In the genomic region with DNA sequence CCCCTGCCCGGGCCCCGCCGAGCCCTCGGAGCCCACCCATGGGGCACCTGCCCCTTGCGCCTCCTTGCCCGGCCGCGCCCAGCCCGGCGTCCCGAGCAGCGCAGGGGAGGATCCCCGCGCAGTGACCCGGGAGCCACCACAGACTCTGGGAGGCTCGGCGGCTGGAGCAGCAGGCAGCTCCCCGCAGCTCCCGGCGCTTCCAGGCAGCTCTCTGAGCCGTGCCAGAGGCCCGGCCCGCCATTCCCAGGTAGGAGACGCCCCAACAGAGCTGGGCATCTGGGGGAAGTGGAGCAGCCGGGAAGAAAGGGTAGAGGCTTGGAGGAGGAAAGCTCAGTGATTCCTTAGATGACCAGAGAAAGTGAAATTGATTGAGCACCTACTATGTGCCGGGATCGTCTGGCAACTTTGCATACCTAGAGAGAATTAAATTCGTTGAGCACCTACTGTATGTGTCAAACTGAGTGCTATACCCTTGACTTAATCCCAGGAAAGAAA, we compare ENCODE assay signal across 10 cellular contexts. TPM values are rescaled to one million over a fixed set of nuclear protein-coding genes. Genes with fewer than 3 reads are reported as not detected.
DNase-seq lines count a peak whose midpoint lies in the region; ATAC-seq and TF ChIP-seq lines count a peak whose summit lies in the region.
"Had no signal": no experiment of that assay in that cellular context is flagged by ENCODE, and none has a peak within 500 bp of the region (broad histone marks: within the 10 kb centered on the region; RNA-seq: fewer than 3 reads in every experiment).

No MANE protein-coding gene starts in this region.

- no peak for TF ChIP-seq POLR2A in gastroesophageal sphincter (IDR thresholded peaks at IDR 0.05)

- H3K27me3 ChIP-seq in BLaER1 (peaks cover 34% of the 10 kb centered on the region), gastroesophageal sphincter (peaks cover 10% of the 10 kb centered on the region), osteoblast (ENCODE audit: insufficient read depth, low read length) (peaks cover 11% of the 10 kb centered on the region)

- H3K9me3 ChIP-seq in BLaER1 (no peaks in the 10 kb centered on the region), gastroesophageal sphincter (no peaks in the 10 kb centered on the region), osteoblast (ENCODE audit: low read depth, low read length) (no peaks in the 10 kb centered on the region)

- no peak for ATAC-seq in gastroesophageal sphincter
- ATAC-seq in GM18520 (IDR thresholded peaks at IDR 0.05; ENCODE audit: unreplicated experiment), result no peak
- no peak for ATAC-seq in GM18511 (IDR thresholded peaks at IDR 0.05; ENCODE audit: unreplicated experiment)

- H3K4me3 ChIP-seq in BLaER1, result peak overlapping the region; percentile 71
- peak overlapping the region; percentile 75 to 85 for H3K4me3 ChIP-seq in gastroesophageal sphincter
- H3K4me3 ChIP-seq in osteoblast (ENCODE audit: insufficient read depth, low read length), result peak overlapping the region; percentile 69

- WGBS in gastroesophageal sphincter (ENCODE audit: low coverage in 1 of 2), 2 donors, result 8% methylated on average over 10 of the region's 28 CpGs; no CpG with 5 or more reads in 1 of the 2 donors

- H4K20me1 ChIP-seq in BLaER1 (peaks cover 16% of the 10 kb centered on the region; the same call in 1 of the 2 replicates), osteoblast (ENCODE audit: insufficient read depth, low read length) (peaks cover 4% of the 10 kb centered on the region)

- H2AFZ ChIP-seq in osteoblast (ENCODE audit: low read length), result no peak overlapping the region

- TF ChIP-seq CTCF in gastroesophageal sphincter (IDR thresholded peaks at IDR 0.05), result no peak
- TF ChIP-seq CTCF in osteoblast (IDR thresholded peaks at IDR 0.05; ENCODE audit: extremely low read depth, low read depth, low read length), result no peak

- H3K79me2 ChIP-seq in osteoblast (ENCODE audit: insufficient read depth, low read length), result no peaks in the 10 kb centered on the region

- DNase-seq in osteoblast (ENCODE audit: insufficient read length, low spot score, missing footprints) (peak; percentile 89), kidney glomerular epithelial cell (lab: John Stamatoyannopoulos, UW) (no peak), activated gamma-delta T cell (lab: John Stamatoyannopoulos, UW) (no peak)
- DNase-seq: NCI-H2107 had no signal

- TF ChIP-seq EP300 in Ishikawa (IDR thresholded peaks at IDR 0.05; ENCODE audit: borderline replicate concordance), result no peak
- no peak for TF ChIP-seq EP300 in gastroesophageal sphincter (IDR thresholded peaks at IDR 0.05)

- H3K4me2 ChIP-seq in BLaER1 (peak overlapping the region; percentile 100), osteoblast (ENCODE audit: insufficient read depth, low read length) (peak overlapping the region; percentile 93)

- H3K4me1 ChIP-seq in BLaER1 (peaks cover 76% of the 10 kb centered on the region), gastroesophageal sphincter (peaks cover 0 to 89% (median 13%) of the 10 kb centered on the region in 3 donors), osteoblast (ENCODE audit: insufficient read depth, low read length) (peaks cover 22% of the 10 kb centered on the region)

- no peak overlapping the region for H3K27ac ChIP-seq in BLaER1
- H3K27ac ChIP-seq in gastroesophageal sphincter, result peak overlapping the region; percentile 78 to 91 (median 89)
- H3K27ac ChIP-seq in osteoblast (ENCODE audit: low read depth, low read length), result no peak overlapping the region

- no peak for TF ChIP-seq RAD21 in Ishikawa (IDR thresholded peaks at IDR 0.05; ENCODE audit: low read depth)

- H3K36me3 ChIP-seq in BLaER1, result no peaks in the 10 kb centered on the region
- H3K36me3 ChIP-seq in gastroesophageal sphincter, result no peaks in the 10 kb centered on the region
- H3K36me3 ChIP-seq in osteoblast (ENCODE audit: insufficient read depth, low read length), result no peaks in the 10 kb centered on the region

- H3K9ac ChIP-seq in BLaER1, result no peak overlapping the region

TF ChIP-seq in Ishikawa, 13 proteins besides CTCF, POLR2A, EP300 and RAD21:
- TF ChIP-seq, protein P1, sequence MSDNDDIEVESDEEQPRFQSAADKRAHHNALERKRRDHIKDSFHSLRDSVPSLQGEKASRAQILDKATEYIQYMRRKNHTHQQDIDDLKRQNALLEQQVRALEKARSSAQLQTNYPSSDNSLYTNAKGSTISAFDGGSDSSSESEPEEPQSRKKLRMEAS (IDR thresholded peaks at IDR 0.05), result no peak
- TF ChIP-seq ZBTB7A (IDR thresholded peaks at IDR 0.05; ENCODE audit: low read depth) (0 out of 2 replicates have a peak, but pooled peaks have one; percentile 6), TAF1 (IDR thresholded peaks at IDR 0.05; ENCODE audit: low read depth) (no peak)

RNA-seq across cellular contexts. Expression of gene RASD2, which starts 0.7 kb away (rescaled TPM):
- total RNA-seq in gastroesophageal sphincter (10 to 100 TPM in 2 of 4 donors, 1 to 10 TPM in 2; 4.7 to 45.9 (median 16.0) TPM), osteoblast (under 0.01 and 0.29 TPM in 2 replicates)
- total RNA-seq: dermis microvascular lymphatic vessel endothelial cell had no signal

Comparison
In these comparisons a context has a peak if more than half of its experiments do, and no peak if none do; other contexts are left out.
1. H3K27ac ChIP-seq: peak in gastroesophageal sphincter (4 of 4); none in BLaER1 (single experiment) and osteoblast (single experiment).
2. Peak in every context shown above with its lines, with median percentiles within 50 percentile points of each other: H3K4me3 ChIP-seq.